17 cellular contexts compared by ENCODE assay signal in the genomic region with DNA sequence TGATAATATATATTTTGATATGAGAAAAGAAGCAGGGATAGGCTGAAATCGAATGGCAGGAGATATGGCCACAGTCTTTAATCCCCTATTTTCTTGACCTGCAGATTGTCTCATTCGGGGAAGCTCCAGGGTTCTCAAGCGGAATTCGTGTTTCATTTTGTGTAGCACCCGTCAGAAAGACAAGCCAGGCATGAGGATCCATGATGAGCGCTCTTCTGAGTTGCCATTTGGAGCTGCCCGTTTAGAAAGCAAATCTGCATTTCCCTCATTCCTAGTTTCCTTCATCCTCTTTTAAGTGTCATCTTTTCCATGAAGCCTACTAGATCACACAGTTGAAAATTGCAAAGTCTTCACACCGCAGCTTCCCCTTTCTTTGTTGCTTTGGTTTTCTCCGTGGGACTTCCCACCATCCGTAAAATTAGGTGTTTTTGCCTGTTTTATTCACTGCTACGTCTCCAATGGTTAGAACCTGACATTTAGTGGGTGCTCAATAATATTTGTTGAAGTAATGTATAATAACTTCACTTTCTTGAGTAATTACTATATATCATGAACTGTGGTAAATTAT. TPM values are rescaled to one million over a fixed set of nuclear protein-coding genes. Genes with fewer than 3 reads are reported as not detected.
"Had no signal": no experiment of that assay in that cellular context is flagged by ENCODE, and none has a peak within 500 bp of the region (broad histone marks: within the 10 kb centered on the region; RNA-seq: fewer than 3 reads in every experiment).

No MANE protein-coding gene starts in this region.

- H3K4me3 Mint-ChIP-seq: activated CD4-positive, alpha-beta T cell treated with anti-CD3 and anti-CD28 coated beads, Interleukin-2, amount 10 ng/mL, durations not matched to agents 24 days and 14 days; activated naive CD4-positive, alpha-beta T cell treated with anti-CD3 and anti-CD28 coated beads, Interleukin-2, amount 10 ng/mL, durations not matched to agents 7 days and 5 days; activated T-helper 17 cell treated with anti-CD3 and anti-CD28 coated beads, Interleukin-2, amount 50 U/mL, for 72 hours; effector memory CD8-positive, alpha-beta T cell; neural crest cell; stimulated activated naive CD8-positive, alpha-beta T cell treated with anti-CD3 and anti-CD28 coated beads, Interleukin-15, amount 100 ng/mL, for 72 hours had no signal

- H3K27me3 ChIP-seq: adrenal gland, gastroesophageal sphincter had no signal

- H3K4me1 Mint-ChIP-seq: activated CD4-positive, alpha-beta T cell treated with anti-CD3 and anti-CD28 coated beads, Interleukin-2, amount 10 ng/mL, durations not matched to agents 24 days and 14 days; activated naive CD4-positive, alpha-beta T cell treated with anti-CD3 and anti-CD28 coated beads, Interleukin-2, amount 10 ng/mL, durations not matched to agents 7 days and 5 days; activated T-helper 17 cell treated with anti-CD3 and anti-CD28 coated beads, Interleukin-2, amount 50 U/mL, for 72 hours; stimulated activated naive CD8-positive, alpha-beta T cell treated with anti-CD3 and anti-CD28 coated beads, Interleukin-15, amount 100 ng/mL, for 72 hours had no signal

- ATAC-seq: activated T-helper 17 cell treated with anti-CD3 and anti-CD28 coated beads, Interleukin-2, amount 50 U/mL, for 72 hours; effector memory CD8-positive, alpha-beta T cell; gastroesophageal sphincter; left ventricle myocardium superior; stimulated activated naive CD8-positive, alpha-beta T cell treated with anti-CD3 and anti-CD28 coated beads, Interleukin-15, amount 100 ng/mL, for 72 hours had no signal

- H3K9me3 ChIP-seq: adrenal gland, gastroesophageal sphincter had no signal

- DNase-seq: activated CD4-positive, alpha-beta T cell treated with anti-CD3 and anti-CD28 coated beads, Interleukin-2, amount 10 ng/mL, durations not matched to agents 24 days and 14 days; activated naive CD4-positive, alpha-beta T cell treated with anti-CD3 and anti-CD28 coated beads, Interleukin-2, amount 10 ng/mL, durations not matched to agents 7 days and 5 days; caudate nucleus; cortex of kidney; effector memory CD8-positive, alpha-beta T cell; islet precursor cell; stimulated activated CD4-positive, alpha-beta T cell treated with anti-CD3 and anti-CD28 coated beads, Interleukin-15, amount 100 ng/mL, for 24 hours; stimulated activated CD4-positive, alpha-beta T cell treated with anti-CD3 and anti-CD28 coated beads, Interleukin-4, amount 100 ng/mL, for 24 hours; stimulated activated naive CD8-positive, alpha-beta T cell treated with anti-CD3 and anti-CD28 coated beads, Interleukin-15, amount 100 ng/mL, for 72 hours; T1000 had no signal

- H3K36me3 Mint-ChIP-seq: activated naive CD4-positive, alpha-beta T cell treated with anti-CD3 and anti-CD28 coated beads, Interleukin-2, amount 10 ng/mL, durations not matched to agents 7 days and 5 days had no signal

- H3K4me1 ChIP-seq: gastroesophageal sphincter had no signal

- H3K36me3 ChIP-seq: adrenal gland had no signal

- H3K27ac ChIP-seq: epithelial cell of prostate, gastroesophageal sphincter had no signal

- FAIRE-seq: urothelium cell line had no signal

- H3K27ac Mint-ChIP-seq: activated CD4-positive, alpha-beta T cell treated with anti-CD3 and anti-CD28 coated beads, Interleukin-2, amount 10 ng/mL, durations not matched to agents 24 days and 14 days; activated naive CD4-positive, alpha-beta T cell treated with anti-CD3 and anti-CD28 coated beads, Interleukin-2, amount 10 ng/mL, durations not matched to agents 7 days and 5 days; activated T-helper 17 cell treated with anti-CD3 and anti-CD28 coated beads, Interleukin-2, amount 50 U/mL, for 72 hours; effector memory CD8-positive, alpha-beta T cell; stimulated activated naive CD8-positive, alpha-beta T cell treated with anti-CD3 and anti-CD28 coated beads, Interleukin-15, amount 100 ng/mL, for 72 hours had no signal

- H3K9me3 Mint-ChIP-seq: activated CD4-positive, alpha-beta T cell treated with anti-CD3 and anti-CD28 coated beads, Interleukin-2, amount 10 ng/mL, durations not matched to agents 24 days and 14 days; activated naive CD4-positive, alpha-beta T cell treated with anti-CD3 and anti-CD28 coated beads, Interleukin-2, amount 10 ng/mL, durations not matched to agents 7 days and 5 days; activated T-helper 17 cell treated with anti-CD3 and anti-CD28 coated beads, Interleukin-2, amount 50 U/mL, for 72 hours; effector memory CD8-positive, alpha-beta T cell; neural crest cell; stimulated activated naive CD8-positive, alpha-beta T cell treated with anti-CD3 and anti-CD28 coated beads, Interleukin-15, amount 100 ng/mL, for 72 hours had no signal

- H3K27me3 Mint-ChIP-seq: activated CD4-positive, alpha-beta T cell treated with anti-CD3 and anti-CD28 coated beads, Interleukin-2, amount 10 ng/mL, durations not matched to agents 24 days and 14 days; activated naive CD4-positive, alpha-beta T cell treated with anti-CD3 and anti-CD28 coated beads, Interleukin-2, amount 10 ng/mL, durations not matched to agents 7 days and 5 days; effector memory CD8-positive, alpha-beta T cell had no signal

- H3K4me3 ChIP-seq: adrenal gland, gastroesophageal sphincter had no signal

RNA-seq across cellular contexts. Expression of a gene that starts 16.9 kb away (rescaled TPM):
- total RNA-seq: activated CD4-positive, alpha-beta T cell treated with anti-CD3 and anti-CD28 coated beads, Interleukin-2, amount 10 ng/mL, durations not matched to agents 24 days and 14 days; activated T-helper 17 cell treated with anti-CD3 and anti-CD28 coated beads, Interleukin-2, amount 50 U/mL, for 72 hours had no signal
